ENCODE assay signal across 14 cellular contexts in genomic region chr7:149716932-149717307, GRCh38. TPM values are rescaled to one million over a fixed set of nuclear protein-coding genes. Genes with fewer than 3 reads are reported as not detected.
DNase-seq lines count a peak whose midpoint lies in the region; ATAC-seq, FAIRE-seq and TF ChIP-seq lines count a peak whose summit lies in the region.
"Had no signal": no experiment of that assay in that cellular context is flagged by ENCODE, and none has a peak within 500 bp of the region (broad histone marks: within the 10 kb centered on the region; RNA-seq: fewer than 3 reads in every experiment).

No MANE protein-coding gene starts in this region.

- no peak overlapping the region for H3K4me2 ChIP-seq in GM23338

- H3K9me2 ChIP-seq in GM23338 (ENCODE audit: insufficient read depth), result no peaks in the 10 kb centered on the region

- H3K36me3 ChIP-seq in CD4-positive, CD25-positive, alpha-beta regulatory T cell (ENCODE audit: control insufficient read depth, insufficient read depth, low read length), result peaks cover 16% of the 10 kb centered on the region
- H3K36me3 ChIP-seq in GM23338 (ENCODE audit: insufficient read depth), result no peaks in the 10 kb centered on the region
- H3K36me3 ChIP-seq in small intestine (ENCODE audit: control insufficient read depth in 2 of 2, insufficient read depth in 2 of 2, low read length in 2 of 2), result no peaks in the 10 kb centered on the region

- peaks cover 22% of the 10 kb centered on the region for H3K4me1 ChIP-seq in CD4-positive, CD25-positive, alpha-beta regulatory T cell (ENCODE audit: control insufficient read depth, insufficient read depth, low read length, poor library complexity, severe bottlenecking)
- H3K4me1 ChIP-seq in GM23338 (ENCODE audit: insufficient read depth) (no peaks in the 10 kb centered on the region; the same call in none of the 2 replicates), small intestine (ENCODE audit: control insufficient read depth in 2 of 2, insufficient read depth in 1 of 2, low read depth in 1 of 2, low read length in 1 of 2) (no peaks in the 10 kb centered on the region)

- no peaks in the 10 kb centered on the region for H3F3A ChIP-seq in GM23338 (replicated peaks; ENCODE audit: low read depth)

- DNase-seq in CD4-positive, CD25-positive, alpha-beta regulatory T cell, result no peak
- DNase-seq in GM23338 (ENCODE audit: low spot score) (no peak), endothelial cell (ENCODE audit: low spot score) (no peak), neural crest cell (ENCODE audit: low read depth, low spot score) (no peak), DMS79 (lab: John Stamatoyannopoulos, UW) (no peak), GM19238 (ENCODE audit: insufficient read length, low spot score) (no peak), small intestine (no peak), AG08395 (ENCODE audit: low spot score) (no peak)
- DNase-seq: activated CD4-positive, alpha-beta T cell treated with anti-CD3 and anti-CD28 coated beads, Interleukin-2, amount 50 U/mL, for 48 hours; dermis blood vessel endothelial cell; DND-41; NCI-H446 had no signal

- H3K9me3 ChIP-seq in CD4-positive, CD25-positive, alpha-beta regulatory T cell (ENCODE audit: control insufficient read depth in 2 of 2, low read length in 2 of 2), result no peaks in the 10 kb centered on the region
- no peaks in the 10 kb centered on the region for H3K9me3 ChIP-seq in small intestine (ENCODE audit: control insufficient read depth, low read depth)

- H3K9me3 Mint-ChIP-seq in CD4-positive, CD25-positive, alpha-beta regulatory T cell, result peaks cover 0 to 2% (median under 1%) of the 10 kb centered on the region in 7 donors
- peaks cover 8% of the 10 kb centered on the region; the same call in 1 of the 3 replicates for H3K9me3 Mint-ChIP-seq in GM23338
- H3K9me3 Mint-ChIP-seq in endothelial cell (ENCODE audit: unreplicated experiment), result no peaks in the 10 kb centered on the region
- H3K9me3 Mint-ChIP-seq in neural crest cell, result peaks cover 4% of the 10 kb centered on the region

- no peaks in the 10 kb centered on the region for H3K27me3 Mint-ChIP-seq in CD4-positive, CD25-positive, alpha-beta regulatory T cell
- H3K27me3 Mint-ChIP-seq in GM23338 (ENCODE audit: insufficient read depth, low read depth, poor library complexity) (peaks cover 17% of the 10 kb centered on the region), endothelial cell (ENCODE audit: unreplicated experiment) (peaks cover 20% of the 10 kb centered on the region), neural crest cell (ENCODE audit: low read depth) (no peaks in the 10 kb centered on the region)

- FAIRE-seq in small intestine (lab: Jason Lieb, UNC), result no peak
- FAIRE-seq: TTC549 had no signal

- H4K20me1 ChIP-seq in GM23338 (replicated peaks; ENCODE audit: insufficient read depth), result no peaks in the 10 kb centered on the region; the same call in 1 of the 2 replicates

- H3K27ac ChIP-seq in CD4-positive, CD25-positive, alpha-beta regulatory T cell (ENCODE audit: insufficient read depth, low read length, poor library complexity, severe bottlenecking), result no peak overlapping the region
- H3K27ac ChIP-seq in GM23338 (ENCODE audit: low read depth) (no peak overlapping the region), small intestine (ENCODE audit: low read depth in 1 of 2, low read length in 1 of 2) (no peak overlapping the region)
- H3K27ac ChIP-seq: SJSA1 had no signal

- peaks cover 10 to 34% (median 17%) of the 10 kb centered on the region in 4 donors for H3K4me1 Mint-ChIP-seq in CD4-positive, CD25-positive, alpha-beta regulatory T cell
- H3K4me1 Mint-ChIP-seq in GM23338, result peaks cover 11% of the 10 kb centered on the region
- peaks cover 10% of the 10 kb centered on the region for H3K4me1 Mint-ChIP-seq in endothelial cell (ENCODE audit: unreplicated experiment)
- peaks cover 38% of the 10 kb centered on the region for H3K4me1 Mint-ChIP-seq in neural crest cell

- peaks cover 10% of the 10 kb centered on the region for H3K36me3 Mint-ChIP-seq in CD4-positive, CD25-positive, alpha-beta regulatory T cell
- H3K36me3 Mint-ChIP-seq in GM23338 (ENCODE audit: low read depth) (peaks cover 7% of the 10 kb centered on the region), endothelial cell (ENCODE audit: low read depth, unreplicated experiment) (peaks cover 17% of the 10 kb centered on the region), neural crest cell (ENCODE audit: low read depth) (peaks cover 3% of the 10 kb centered on the region)

- ATAC-seq in CD4-positive, CD25-positive, alpha-beta regulatory T cell (ENCODE audit: low read depth in 2 of 2), result no peak
- ATAC-seq in GM23338, result no peak

- no peak overlapping the region for H2AFZ ChIP-seq in GM23338

- H3K4me3 ChIP-seq in CD4-positive, CD25-positive, alpha-beta regulatory T cell (ENCODE audit: low read depth, low read length), result no peak overlapping the region
- H3K4me3 ChIP-seq in GM23338 (no peak overlapping the region), small intestine (ENCODE audit: low read depth in 1 of 2, low read length in 2 of 2) (no peak overlapping the region)
- H3K4me3 ChIP-seq: SJSA1 had no signal

- peaks cover 10% of the 10 kb centered on the region; the same call in 1 of the 2 replicates for H3K79me2 ChIP-seq in GM23338 (replicated peaks; ENCODE audit: insufficient read depth)

- H3K4me3 Mint-ChIP-seq in CD4-positive, CD25-positive, alpha-beta regulatory T cell, result peak overlapping the region in 3 of 4 donors; percentile 87 to 94 (median 93)
- H3K4me3 Mint-ChIP-seq in GM23338 (0 out of 3 replicates have a peak overlapping the region, but pooled peaks have one; percentile 9), endothelial cell (ENCODE audit: unreplicated experiment) (peak overlapping the region; percentile 4), neural crest cell (peak overlapping the region; percentile 92)

- TF ChIP-seq CTCF in GM23338 (conservative IDR thresholded peaks at IDR 0.05; ENCODE audit: low read depth in 2 of 2), result no peak
- no peak for TF ChIP-seq CTCF in endothelial cell (IDR thresholded peaks at IDR 0.05; ENCODE audit: unreplicated experiment)
- TF ChIP-seq CTCF in neural crest cell (conservative IDR thresholded peaks at IDR 0.05), result no peak

- peak overlapping the region in 2 of 3 donors; percentile 85 to 90 for H3K27ac Mint-ChIP-seq in CD4-positive, CD25-positive, alpha-beta regulatory T cell
- H3K27ac Mint-ChIP-seq in GM23338 (no peak overlapping the region), endothelial cell (ENCODE audit: unreplicated experiment) (no peak overlapping the region), neural crest cell (ENCODE audit: unreplicated experiment) (no peak overlapping the region)

- no peaks in the 10 kb centered on the region for H3K27me3 ChIP-seq in CD4-positive, CD25-positive, alpha-beta regulatory T cell (ENCODE audit: control insufficient read depth, insufficient read depth, low read length)
- H3K27me3 ChIP-seq in GM23338 (ENCODE audit: insufficient read depth), result peaks cover 20% of the 10 kb centered on the region
- H3K27me3 ChIP-seq in small intestine (ENCODE audit: control insufficient read depth in 2 of 2, insufficient read depth in 2 of 2, low read length in 2 of 2), result peaks cover 0 to 2% of the 10 kb centered on the region in 2 donors
- H3K27me3 ChIP-seq: SJSA1 had no signal

- WGBS in small intestine, 3 donors, result 85 to 93% (median 89%) methylated on average over 4 of the region's 4 CpGs

TF ChIP-seq in GM23338, 12 proteins besides CTCF, POLR2A, EP300 and RAD21 (continues in another document):
- TF ChIP-seq ZNF331 (CRISPR knock-in tag; IDR thresholded peaks at IDR 0.05; ENCODE audit: low read depth) (no peak), CREB1 (CRISPR knock-in tag; IDR thresholded peaks at IDR 0.05; ENCODE audit: low read depth) (no peak), EZH2 (IDR thresholded peaks at IDR 0.05; ENCODE audit: low read depth, unreplicated experiment) (no peak), POLR2AphosphoS5 (IDR thresholded peaks at IDR 0.05; ENCODE audit: low read depth) (no peak), ETS1 (IDR thresholded peaks at IDR 0.05) (no peak), STAT1 (IDR thresholded peaks at IDR 0.05; ENCODE audit: unreplicated experiment) (no peak)

RNA-seq across cellular contexts. Expression of gene ZNF467, which starts 56.5 kb away (rescaled TPM):
- 1.1 TPM for total RNA-seq in CD4-positive, CD25-positive, alpha-beta regulatory T cell
- polyA plus RNA-seq in CD4-positive, CD25-positive, alpha-beta regulatory T cell, result 1 to 10 TPM in 2 of 4 donors, under 1 TPM in 2; 0.76 to 2.3 (median 1.1) TPM
- 0.10 and 0.19 TPM in 2 replicates for total RNA-seq in GM23338 (2014; rRNA removed; shearing (Covaris generic))
- 0.30 and 0.40 TPM in 2 replicates for polyA plus RNA-seq in GM23338 (2016; fragmentation: Nextera tagmentation; extraction: Ambion mirVana)
- total RNA-seq in endothelial cell (ENCODE audit: unreplicated experiment), result 64.2 TPM
- 1.9 and 2.3 TPM in 2 replicates for total RNA-seq in neural crest cell
- 1 to 10 TPM in 2 of 3 donors, under 1 TPM in 1; 0.67 to 5.6 (median 3.2) TPM for polyA plus RNA-seq in small intestine
- total RNA-seq: SJSA1 had no signal

Comparison
In these comparisons a context has a peak if more than half of its experiments do, and no peak if none do; other contexts are left out.
1. H3K27ac Mint-ChIP-seq: peak in CD4-positive, CD25-positive, alpha-beta regulatory T cell (2 of 3); none in GM23338 (single experiment), endothelial cell (single experiment) and neural crest cell (single experiment).
2. H3K4me3 Mint-ChIP-seq: peak in every context shown above with its lines; median percentile 93 in CD4-positive, CD25-positive, alpha-beta regulatory T cell; 92 in neural crest cell; 9 in GM23338; 4 in endothelial cell.
3. RNA of gene ZNF467, which starts 56.5 kb away (total RNA-seq): 64.2 TPM in endothelial cell (single experiment); 1.9 to 2.3 TPM in neural crest cell, 1.1 TPM in CD4-positive, CD25-positive, alpha-beta regulatory T cell (single experiment) and 0.10 to 0.19 TPM in GM23338; every median in the first group is over 10 times any median in the second.